In the genomic region with DNA sequence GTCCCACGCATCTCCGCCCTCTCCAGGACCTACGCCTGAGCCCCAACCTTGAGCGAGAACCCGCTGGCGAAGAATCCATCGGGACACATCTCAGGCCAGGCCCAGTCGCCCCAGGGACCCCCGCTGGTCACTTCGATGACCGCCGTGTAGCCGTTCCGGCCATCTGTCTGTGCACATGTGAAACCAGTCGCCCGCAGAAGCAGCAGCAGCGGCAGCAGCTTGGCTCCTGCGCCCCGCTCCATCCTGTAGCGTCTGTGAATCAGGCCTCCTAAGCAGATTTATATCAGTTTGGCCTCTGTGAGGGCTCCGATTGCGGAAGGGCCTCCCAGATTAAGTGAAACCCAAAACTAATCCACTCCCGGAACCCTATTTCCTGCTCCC, we compare ENCODE assay signal across 8 cellular contexts. TPM values are rescaled to one million over a fixed set of nuclear protein-coding genes. Genes with fewer than 3 reads are reported as not detected.
DNase-seq lines count a peak whose midpoint lies in the region; ATAC-seq and TF ChIP-seq lines count a peak whose summit lies in the region.

A gene with protein sequence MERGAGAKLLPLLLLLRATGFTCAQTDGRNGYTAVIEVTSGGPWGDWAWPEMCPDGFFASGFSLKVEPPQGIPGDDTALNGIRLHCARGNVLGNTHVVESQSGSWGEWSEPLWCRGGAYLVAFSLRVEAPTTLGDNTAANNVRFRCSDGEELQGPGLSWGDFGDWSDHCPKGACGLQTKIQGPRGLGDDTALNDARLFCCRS (minus strand): TSS at position 254 of the 381 bp plus-strand sequence. CDS start 12 bp downstream, at position 242.

- no peak within 1 kb of the TSS for H3K4me3 ChIP-seq in IMR-90 (ENCODE audit: insufficient read depth, low read depth, low read length)

- H3K4me1 Mint-ChIP-seq in effector memory CD8-positive, alpha-beta T cell (ENCODE audit: low read depth in 2 of 2), result peaks cover 19 to 21% of the 10 kb centered on the region in 2 donors
- H3K4me1 Mint-ChIP-seq in natural killer cell treated with Interleukin-12 subunit alpha and Interleukin-12 subunit beta and Interleukin-15 and Interleukin-18, amount 100 ng/mL, for 72 hours (ENCODE audit: low read depth in 2 of 2), result peaks cover 28 to 37% of the 10 kb centered on the region in 2 donors

- no peak within 1 kb of the TSS for H3K27ac Mint-ChIP-seq in effector memory CD8-positive, alpha-beta T cell
- no peak within 1 kb of the TSS for H3K27ac Mint-ChIP-seq in natural killer cell treated with Interleukin-12 subunit alpha and Interleukin-12 subunit beta and Interleukin-15 and Interleukin-18, amount 100 ng/mL, for 72 hours

- no peak within 1 kb of the TSS for H4K8ac ChIP-seq in IMR-90 (ENCODE audit: low read depth in 2 of 2, low read length in 2 of 2)

- peak within 1 kb of the TSS; percentile 64 for H2AFZ ChIP-seq in IMR-90 (replicated peaks; ENCODE audit: low read length, poor library complexity)

- TF ChIP-seq POLR2A in IMR-90 (IDR thresholded peaks at IDR 0.05; ENCODE audit: low read depth, low read length), result no peak

- no peak within 1 kb of the TSS for H3K4ac ChIP-seq in IMR-90 (ENCODE audit: low read depth, low read length)

- no peak for TF ChIP-seq CTCF in IMR-90 (conservative IDR thresholded peaks at IDR 0.05; ENCODE audit: low read depth, low read length)

- H3K9me3 ChIP-seq in IMR-90 (ENCODE audit: control insufficient read depth, insufficient read depth, low read length), result no peaks in the 10 kb centered on the region

- no peak within 1 kb of the TSS for H2BK15ac ChIP-seq in IMR-90 (ENCODE audit: low read depth, low read length)

- peaks cover 4% of the 10 kb centered on the region for H3K9me1 ChIP-seq in IMR-90 (ENCODE audit: insufficient read depth, low read length)

- no peak within 1 kb of the TSS; the same call in 1 of the 2 replicates for H3K9ac ChIP-seq in IMR-90 (ENCODE audit: low read depth, low read length)

- no peak within 1 kb of the TSS for H3K56ac ChIP-seq in IMR-90 (ENCODE audit: extremely low read depth, insufficient read depth, low read length)

- H2BK5ac ChIP-seq in IMR-90 (ENCODE audit: low read depth, low read length, poor library complexity, severe bottlenecking), result no peak within 1 kb of the TSS

- H2AK9ac ChIP-seq in IMR-90 (replicated peaks; ENCODE audit: low read depth, low read length, poor library complexity), result peak within 1 kb of the TSS; percentile 70

- no peaks in the 10 kb centered on the region for H3K36me3 ChIP-seq in IMR-90 (ENCODE audit: control insufficient read depth, insufficient read depth, low read length)

- peaks cover 32 to 58% of the 10 kb centered on the region in 2 donors for H3K27me3 Mint-ChIP-seq in effector memory CD8-positive, alpha-beta T cell
- H3K27me3 Mint-ChIP-seq in natural killer cell treated with Interleukin-12 subunit alpha and Interleukin-12 subunit beta and Interleukin-15 and Interleukin-18, amount 100 ng/mL, for 72 hours, result peaks cover 16 to 21% of the 10 kb centered on the region in 2 donors

- H2BK120ac ChIP-seq in IMR-90 (ENCODE audit: low read depth, low read length), result no peak within 1 kb of the TSS

- POLR2A ChIA-PET in IMR-90 (lab: Charles Lee; ENCODE audit: unreplicated experiment), result no interaction called here

- H4K5ac ChIP-seq in IMR-90 (ENCODE audit: low read depth, low read length), result no peak within 1 kb of the TSS

- peaks cover 5% of the 10 kb centered on the region for H3K36me3 Mint-ChIP-seq in effector memory CD8-positive, alpha-beta T cell (ENCODE audit: insufficient read depth)
- no peaks in the 10 kb centered on the region for H3K36me3 Mint-ChIP-seq in natural killer cell treated with Interleukin-12 subunit alpha and Interleukin-12 subunit beta and Interleukin-15 and Interleukin-18, amount 100 ng/mL, for 72 hours

- H3K23ac ChIP-seq in IMR-90 (ENCODE audit: low read depth, low read length), result peak within 1 kb of the TSS; percentile 65

- peak within 1 kb of the TSS; percentile 31 to 33 for H3K4me3 Mint-ChIP-seq in effector memory CD8-positive, alpha-beta T cell
- peak within 1 kb of the TSS; percentile 31 for H3K4me3 Mint-ChIP-seq in natural killer cell treated with Interleukin-12 subunit alpha and Interleukin-12 subunit beta and Interleukin-15 and Interleukin-18, amount 100 ng/mL, for 72 hours

- intact Hi-C loops in IMR-90 (cut with micrococcal nuclease), result no loop called here

- H4K20me1 ChIP-seq in IMR-90 (ENCODE audit: insufficient read depth, low read length), result no peaks in the 10 kb centered on the region

- H3K14ac ChIP-seq in IMR-90 (replicated peaks; ENCODE audit: low read depth, low read length), result no peak within 1 kb of the TSS

- no peak for TF ChIP-seq RAD21 in IMR-90 (IDR thresholded peaks at IDR 0.05; ENCODE audit: low read length)

- in situ Hi-C loops in IMR-90 (cut with MboI; ENCODE audit: low sequenced_read_pairs), result loop anchor here (5.0 kb wide), 1 partner anchor 96 kb away; no protein-coding TSS in a partner anchor

- H3K27ac ChIP-seq in IMR-90 (ENCODE audit: insufficient read depth, low read length), result no peak within 1 kb of the TSS

- no peaks in the 10 kb centered on the region for H3K9me3 Mint-ChIP-seq in effector memory CD8-positive, alpha-beta T cell
- no peaks in the 10 kb centered on the region for H3K9me3 Mint-ChIP-seq in natural killer cell treated with Interleukin-12 subunit alpha and Interleukin-12 subunit beta and Interleukin-15 and Interleukin-18, amount 100 ng/mL, for 72 hours

- DNase-seq in Ammon's horn (ENCODE audit: low spot score), result peak; percentile 21
- DNase-seq in IMR-90, result no peak
- DNase-seq in effector memory CD8-positive, alpha-beta T cell, result no peak
- DNase-seq in natural killer cell treated with Interleukin-12 subunit alpha and Interleukin-12 subunit beta and Interleukin-15 and Interleukin-18, amount 100 ng/mL, for 72 hours (ENCODE audit: low spot score), result no peak
- no peak for DNase-seq in activated CD8-positive, alpha-beta memory T cell treated with anti-CD3 and anti-CD28 coated beads for 24 hours
- no peak for DNase-seq in central memory CD4-positive, alpha-beta T cell
- DNase-seq in COLO829 (ENCODE audit: low spot score), result no peak

- 20% methylated on average over 9 of the region's 23 CpGs; no CpG with 5 or more reads in 1 of the 2 experiments for WGBS in IMR-90 (ENCODE audit: extremely low coverage in 2 of 2, insufficient read length in 1 of 2), 2 experiments

- H3K4me2 ChIP-seq in IMR-90 (ENCODE audit: low read depth, low read length), result peak within 1 kb of the TSS; percentile 61

- no TSS peak for BruUV-seq in IMR-90 (replicated peaks; lab: Mats Ljungman, UMichigan)

- H4K91ac ChIP-seq in IMR-90 (ENCODE audit: insufficient read depth, low read depth, low read length), result no peak within 1 kb of the TSS

- CTCF ChIA-PET in IMR-90 (lab: Yijun Ruan, JAX), result no interaction called here

- dilution Hi-C loops in IMR-90 (cut with HindIII; ENCODE audit: low sequenced_read_pairs, unreplicated experiment), result no loop called here

- H2BK20ac ChIP-seq in IMR-90 (ENCODE audit: low read depth, low read length), result no peak within 1 kb of the TSS

- H3K79me1 ChIP-seq in IMR-90 (ENCODE audit: low read depth in 1 of 2, low read length in 2 of 2), result peaks cover 0 to 5% of the 10 kb centered on the region in 2 experiments; a peak in 2 of 4 replicates

- peaks cover 5% of the 10 kb centered on the region; the same call in 1 of the 2 replicates for H3K4me1 ChIP-seq in IMR-90 (ENCODE audit: control insufficient read depth, insufficient read depth, low read length)

- ATAC-seq in IMR-90 (ENCODE audit: low read depth), result no peak
- no peak for ATAC-seq in effector memory CD8-positive, alpha-beta T cell (replicated peaks)
- ATAC-seq in natural killer cell treated with Interleukin-12 subunit alpha and Interleukin-12 subunit beta and Interleukin-15 and Interleukin-18, amount 100 ng/mL, for 72 hours, result no peak
- ATAC-seq in HG02642 (IDR thresholded peaks at IDR 0.05; ENCODE audit: poor library complexity, unreplicated experiment), result no peak

- H3K27me3 ChIP-seq in IMR-90 (ENCODE audit: control insufficient read depth, insufficient read depth, low read length), result peaks cover 40% of the 10 kb centered on the region

- H3K18ac ChIP-seq in IMR-90 (ENCODE audit: low read depth, low read length), result no peak within 1 kb of the TSS

- no peak within 1 kb of the TSS for H2AK5ac ChIP-seq in IMR-90 (ENCODE audit: low read depth, low read length)

TF ChIP-seq in IMR-90, 13 proteins besides CTCF, POLR2A, EP300 and RAD21:
- TF ChIP-seq CEBPB (IDR thresholded peaks at IDR 0.05; ENCODE audit: low read depth, low read length), result no peak
- TF ChIP-seq, protein P1, sequence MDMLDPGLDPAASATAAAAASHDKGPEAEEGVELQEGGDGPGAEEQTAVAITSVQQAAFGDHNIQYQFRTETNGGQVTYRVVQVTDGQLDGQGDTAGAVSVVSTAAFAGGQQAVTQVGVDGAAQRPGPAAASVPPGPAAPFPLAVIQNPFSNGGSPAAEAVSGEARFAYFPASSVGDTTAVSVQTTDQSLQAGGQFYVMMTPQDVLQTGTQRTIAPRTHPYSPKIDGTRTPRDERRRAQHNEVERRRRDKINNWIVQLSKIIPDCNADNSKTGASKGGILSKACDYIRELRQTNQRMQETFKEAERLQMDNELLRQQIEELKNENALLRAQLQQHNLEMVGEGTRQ (IDR thresholded peaks at IDR 0.05; ENCODE audit: low read depth, low read length), result no peak

RNA-seq across cellular contexts. Expression of the gene that starts here (rescaled TPM):
- not detected in 2 replicates for total RNA-seq in IMR-90 (2012; rRNA removed)
- 0.14 TPM in 1 of 2 replicates, not detected in the other for polyA plus RNA-seq in IMR-90 (2012; rRNA removed)
- polyA plus RNA-seq in IMR-90 (2012; cell fraction: cytosol; rRNA removed), result 0.24 TPM in 1 of 2 replicates, not detected in the other
- 0.25 TPM in 2 replicates for polyA plus RNA-seq in IMR-90 (2012; cell fraction: nucleus; rRNA removed; ENCODE audit: low replicate concordance)
- total RNA-seq in natural killer cell treated with Interleukin-12 subunit alpha and Interleukin-12 subunit beta and Interleukin-15 and Interleukin-18, amount 100 ng/mL, for 72 hours, result 10 to 100 TPM in 1 of 2 donors, 1 to 10 TPM in 1; 4.5 to 15.4 TPM
